Comparison of ENCODE assay signal across 8 cellular contexts in the genomic region with DNA sequence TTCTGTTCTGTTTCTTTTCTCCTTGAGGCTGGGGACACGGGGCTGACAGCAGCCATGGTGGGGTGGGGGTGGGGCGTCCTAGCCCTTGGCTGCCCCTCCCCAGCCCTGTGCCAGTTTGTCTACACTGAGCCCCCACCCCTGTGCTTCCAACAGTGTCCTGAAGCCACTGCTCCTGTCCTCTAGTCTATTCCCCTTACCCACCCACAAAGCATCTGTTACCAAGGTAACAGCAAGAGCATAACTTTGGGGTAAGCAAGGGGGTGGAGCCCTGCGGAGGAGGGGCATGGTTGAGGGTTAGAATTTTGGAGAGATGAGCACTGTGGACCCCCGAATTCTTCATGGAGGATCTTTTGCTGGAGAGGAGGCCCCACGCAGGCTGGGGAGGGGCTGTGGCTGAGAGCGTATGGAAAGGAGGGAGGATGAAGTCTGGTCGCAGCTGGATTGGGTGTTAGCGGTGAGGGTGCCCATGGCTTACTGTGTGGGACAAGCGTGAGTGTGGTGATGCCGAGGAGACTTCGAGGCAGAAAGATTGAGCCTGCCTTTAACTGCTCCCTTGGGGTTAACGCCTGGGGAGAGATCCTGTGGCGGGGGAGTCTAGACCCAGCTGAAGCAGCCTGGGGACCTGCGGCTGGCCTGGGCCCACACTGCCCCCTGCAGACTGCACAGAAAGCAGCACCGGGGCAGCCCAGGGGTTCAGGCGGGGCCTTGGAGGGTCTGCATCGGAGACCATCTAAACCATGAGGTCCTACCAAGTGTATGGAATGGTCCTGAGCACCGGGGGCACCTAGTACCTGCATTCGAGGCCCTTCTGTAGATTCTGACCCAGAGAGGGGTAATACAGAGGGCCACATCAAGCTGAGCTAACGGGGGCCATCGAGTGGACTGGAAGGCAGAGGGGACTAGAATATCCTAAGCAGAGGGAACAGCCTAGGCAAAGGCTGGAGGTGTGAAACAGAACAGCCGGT. TPM values are rescaled to one million over a fixed set of nuclear protein-coding genes. Genes with fewer than 3 reads are reported as not detected.
DNase-seq lines count a peak whose midpoint lies in the region; ATAC-seq and TF ChIP-seq lines count a peak whose summit lies in the region.

No MANE protein-coding gene starts in this region.

- H3K4me1 ChIP-seq in colonic mucosa = no peaks in the 10 kb centered on the region

- no peak overlapping the region for H3K4me3 ChIP-seq in colonic mucosa

- ATAC-seq in stimulated activated naive CD8-positive, alpha-beta T cell treated with anti-CD3 and anti-CD28 coated beads, Interleukin-15, Interleukin-2, amounts not matched to agents 100 U/mL and 50 U/mL, for 24 hours = peak; percentile 68

- H3K27me3 ChIP-seq in colonic mucosa = peaks cover 3% of the 10 kb centered on the region

- intact Hi-C loops in colonic mucosa (cut with DNase I) = loop anchor here (10.0 kb wide), 1 partner anchor 67 kb away; a partner anchor contains a TSS

- DNase-seq in DMS79 (lab: John Stamatoyannopoulos, UW) (peak; percentile 33), M059J (ENCODE audit: low read depth) (peak; percentile 30), colonic mucosa (no peak), medulla oblongata (ENCODE audit: extremely low spot score) (peak; percentile 24), mesenteric fat pad (ENCODE audit: low spot score) (no peak), superior temporal gyrus (ENCODE audit: extremely low spot score) (no peak)
- peak in 3 of 4 experiments; percentile 35 to 38 (median 37) for DNase-seq in activated CD4-positive, CD25-positive, alpha-beta regulatory T cell (lab: John Stamatoyannopoulos, UW)
- peak; percentile 74 for DNase-seq in stimulated activated naive CD8-positive, alpha-beta T cell treated with anti-CD3 and anti-CD28 coated beads, Interleukin-15, Interleukin-2, amounts not matched to agents 100 U/mL and 50 U/mL, for 24 hours

- TF ChIP-seq CTCF in colonic mucosa (IDR thresholded peaks at IDR 0.05) = peak; percentile 83

- H3K27ac ChIP-seq in colonic mucosa = no peak overlapping the region

- H3K36me3 ChIP-seq in colonic mucosa = no peaks in the 10 kb centered on the region

- H3K9me3 ChIP-seq in colonic mucosa = no peaks in the 10 kb centered on the region

- H3K9ac ChIP-seq in colonic mucosa (ENCODE audit: low read depth in 2 of 2, low read length in 2 of 2) = no peak overlapping the region

RNA-seq across cellular contexts. Expression of a gene that starts 6.1 kb away (rescaled TPM):
- total RNA-seq in M059J (2014; rRNA removed; shearing (Covaris generic)) = 0.07 TPM in 1 of 2 replicates, not detected in the other
- total RNA-seq in colonic mucosa = under 1 TPM; 0.11 to 0.15 TPM
- total RNA-seq in mesenteric fat pad = 0.16 TPM

RNA-seq across cellular contexts. Expression of a gene that starts 31.8 kb away (rescaled TPM):
- total RNA-seq in M059J (2014; rRNA removed; shearing (Covaris generic)) = 1,597 and 1,617 TPM in 2 replicates
- total RNA-seq in colonic mucosa (1,000 to 10,000 TPM; 1,557 to 1,567 TPM), mesenteric fat pad (1,346 TPM)

RNA-seq across cellular contexts. Expression of a gene that starts 34.4 kb away (rescaled TPM):
- total RNA-seq in M059J (2014; rRNA removed; shearing (Covaris generic)) = 0.59 and 1.2 TPM in 2 replicates
- total RNA-seq in colonic mucosa (1 to 10 TPM; 5.9 to 8.8 TPM), mesenteric fat pad (5.1 TPM)

Comparison
In these comparisons a context has a peak if more than half of its experiments do, and no peak if none do; other contexts are left out.
1. DNase-seq: peak in DMS79 (single experiment), M059J (single experiment), activated CD4-positive, CD25-positive, alpha-beta regulatory T cell (3 of 4), medulla oblongata (single experiment) and stimulated activated naive CD8-positive, alpha-beta T cell treated with anti-CD3 and anti-CD28 coated beads, Interleukin-15, Interleukin-2, amounts not matched to agents 100 U/mL and 50 U/mL, for 24 hours (single experiment); none in colonic mucosa (single experiment), mesenteric fat pad (single experiment) and superior temporal gyrus (single experiment).